Comparison of ENCODE assay signal across 15 cellular contexts in the genomic region with DNA sequence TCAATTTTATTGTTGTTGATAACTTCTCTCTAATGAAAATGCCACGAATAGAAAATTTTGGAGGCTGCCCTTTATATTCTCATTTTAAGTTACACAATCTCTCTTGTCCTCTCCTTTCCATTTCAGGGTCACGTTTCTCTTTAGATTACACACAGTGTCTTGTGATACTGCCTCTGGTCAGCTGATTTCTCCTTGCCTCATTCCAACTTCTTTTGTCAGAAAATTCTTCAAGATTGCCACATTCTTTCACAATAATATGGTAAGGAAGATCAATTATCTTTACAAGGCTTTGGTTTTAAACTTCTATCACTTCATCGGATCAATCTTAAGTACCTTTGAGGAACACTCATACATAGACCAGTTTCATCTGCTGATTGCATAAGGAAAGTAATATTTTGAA.
"Had no signal": no experiment of that assay in that cellular context is flagged by ENCODE, and none has a peak within 500 bp of the region (broad histone marks: within the 10 kb centered on the region; RNA-seq: fewer than 3 reads in every experiment).

No MANE protein-coding gene starts in this region.

- H3K4me1 ChIP-seq: breast epithelium, gastroesophageal sphincter, heart right ventricle, psoas muscle, spleen, upper lobe of left lung had no signal

- H3K4me3 ChIP-seq: breast epithelium, gastroesophageal sphincter, heart right ventricle, lung, psoas muscle, spleen, upper lobe of left lung had no signal

- H3K27ac ChIP-seq: breast epithelium, gastroesophageal sphincter, heart right ventricle, psoas muscle, spleen, upper lobe of left lung had no signal

- H3K27me3 ChIP-seq: breast epithelium, gastroesophageal sphincter, heart right ventricle, spleen, upper lobe of left lung had no signal

- ATAC-seq: effector memory CD8-positive, alpha-beta T cell; gastroesophageal sphincter; heart right ventricle; left cardiac atrium; psoas muscle; sciatic nerve had no signal

- H3K36me3 ChIP-seq: breast epithelium, gastroesophageal sphincter, heart right ventricle, spleen, upper lobe of left lung had no signal

- H3K9me3 ChIP-seq: breast epithelium, gastroesophageal sphincter, heart right ventricle, psoas muscle, spleen, upper lobe of left lung had no signal

- DNase-seq: activated CD4-positive, alpha-beta T cell treated with anti-CD3 and anti-CD28 coated beads, Interleukin-2, amount 10 ng/mL, durations not matched to agents 7 days and 5 days; activated CD8-positive, alpha-beta memory T cell treated with anti-CD3 and anti-CD28 coated beads, Interleukin-2, amount 50 U/mL, for 48 hours; activated naive CD8-positive, alpha-beta T cell treated with anti-CD3 and anti-CD28 coated beads, Interleukin-2, amount 10 ng/mL, durations not matched to agents 7 days and 5 days; aorta; effector memory CD8-positive, alpha-beta T cell; heart right ventricle; left cardiac atrium; midbrain; psoas muscle; spleen; upper lobe of left lung had no signal
